36 cellular contexts compared by ENCODE assay signal in the genomic region with DNA sequence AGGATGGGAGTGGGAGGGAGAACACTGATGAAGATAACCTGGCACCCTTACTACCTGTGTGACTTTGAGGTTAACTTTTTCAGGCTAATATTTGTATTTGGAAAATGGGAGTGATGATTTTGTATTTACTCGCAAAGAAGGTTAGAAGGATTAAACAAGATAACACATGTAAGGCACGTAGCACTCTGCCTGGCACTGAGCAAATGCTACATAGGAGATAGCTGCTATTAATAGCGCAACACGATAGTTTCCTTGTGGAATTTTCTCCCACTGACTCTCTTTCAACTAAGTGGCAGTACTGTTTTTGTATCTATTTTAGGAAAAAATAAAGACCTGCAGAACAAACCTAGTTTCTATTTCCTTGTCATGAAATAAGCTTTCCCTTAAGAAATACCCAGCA. TPM values are rescaled to one million over a fixed set of nuclear protein-coding genes. Genes with fewer than 3 reads are reported as not detected.
"Had no signal": no experiment of that assay in that cellular context is flagged by ENCODE, and none has a peak within 500 bp of the region (broad histone marks: within the 10 kb centered on the region; RNA-seq: fewer than 3 reads in every experiment).

No MANE protein-coding gene starts in this region.

- H3K9me3 Mint-ChIP-seq: activated CD4-positive, alpha-beta memory T cell treated with anti-CD3 and anti-CD28 coated beads for 36 hours; activated CD4-positive, alpha-beta T cell treated with anti-CD3 and anti-CD28 coated beads, Interleukin-2, amount 10 ng/mL, durations not matched to agents 24 days and 14 days; activated naive CD4-positive, alpha-beta T cell treated with anti-CD3 and anti-CD28 coated beads for 36 hours; activated naive CD4-positive, alpha-beta T cell treated with anti-CD3 and anti-CD28 coated beads, Interleukin-2, amount 50 U/mL, for 24 hours; activated naive CD8-positive, alpha-beta T cell treated with anti-CD3 and anti-CD28 coated beads for 36 hours; activated naive CD8-positive, alpha-beta T cell treated with anti-CD3 and anti-CD28 coated beads, Interleukin-2, amount 50 U/mL, for 24 hours; activated T-helper 1 cell treated with anti-CD3 and anti-CD28 coated beads, Interleukin-12 subunit alpha, Interleukin-12 subunit beta, Interleukin-2, Interleukin-4 antibody, amounts not matched to agents 30 ng/mL and 10 ng/mL and 1 ng/mL, durations not matched to agents 14 hours and 24 hours and 36 hours; brain; central memory CD8-positive, alpha-beta T cell; dendritic cell treated with granulocyte-macrophage colony-stimulating factor and Interleukin-4, amounts not matched to agents 40 ng/mL and 50 ng/mL, for 4 days; endodermal cell had no signal

- H3K27ac ChIP-seq: adrenal gland, ascending aorta, breast epithelium, cardiac muscle cell, coronary artery, dorsolateral prefrontal cortex had no signal

- H3K4me3 ChIP-seq: adrenal gland, ascending aorta, breast epithelium, cardiac muscle cell, coronary artery, dorsolateral prefrontal cortex had no signal

- ATAC-seq: activated CD4-positive, alpha-beta T cell treated with anti-CD3 and anti-CD28 coated beads for 36 hours; activated CD8-positive, alpha-beta memory T cell treated with anti-CD3 and anti-CD28 coated beads, Interleukin-2, amount 10 ng/mL, durations not matched to agents 7 days and 5 days; activated CD8-positive, alpha-beta T cell treated with anti-CD3 and anti-CD28 coated beads, Interleukin-2, amount 10 ng/mL, durations not matched to agents 7 days and 5 days; activated naive CD8-positive, alpha-beta T cell treated with anti-CD3 and anti-CD28 coated beads, Interleukin-2, amount 50 U/mL, for 24 hours; esophagus mucosa had no signal

- H3K36me3 ChIP-seq: adrenal gland, ascending aorta, breast epithelium, cardiac muscle cell had no signal

- H3K9me3 ChIP-seq: adrenal gland, ascending aorta, breast epithelium had no signal

- FAIRE-seq: frontal cortex had no signal

- H3K27ac Mint-ChIP-seq: activated CD4-positive, alpha-beta memory T cell treated with anti-CD3 and anti-CD28 coated beads for 36 hours; activated CD4-positive, alpha-beta T cell treated with anti-CD3 and anti-CD28 coated beads for 36 hours; activated CD4-positive, alpha-beta T cell treated with anti-CD3 and anti-CD28 coated beads, Interleukin-2, amount 10 ng/mL, durations not matched to agents 24 days and 14 days; activated CD8-positive, alpha-beta memory T cell treated with anti-CD3 and anti-CD28 coated beads, Interleukin-2, amount 10 ng/mL, durations not matched to agents 7 days and 5 days; activated CD8-positive, alpha-beta T cell treated with anti-CD3 and anti-CD28 coated beads, Interleukin-2, amount 10 ng/mL, durations not matched to agents 7 days and 5 days; activated naive CD4-positive, alpha-beta T cell treated with anti-CD3 and anti-CD28 coated beads for 36 hours; activated naive CD4-positive, alpha-beta T cell treated with anti-CD3 and anti-CD28 coated beads, Interleukin-2, amount 50 U/mL, for 24 hours; activated naive CD8-positive, alpha-beta T cell treated with anti-CD3 and anti-CD28 coated beads for 36 hours; activated naive CD8-positive, alpha-beta T cell treated with anti-CD3 and anti-CD28 coated beads, Interleukin-2, amount 50 U/mL, for 24 hours; activated T-helper 1 cell treated with anti-CD3 and anti-CD28 coated beads, Interleukin-12 subunit alpha, Interleukin-12 subunit beta, Interleukin-2, Interleukin-4 antibody, amounts not matched to agents 30 ng/mL and 10 ng/mL and 1 ng/mL, durations not matched to agents 14 hours and 24 hours and 36 hours; dendritic cell treated with granulocyte-macrophage colony-stimulating factor and Interleukin-4, amounts not matched to agents 40 ng/mL and 50 ng/mL, for 4 days; endodermal cell had no signal

- H3K27me3 Mint-ChIP-seq: activated CD4-positive, alpha-beta memory T cell treated with anti-CD3 and anti-CD28 coated beads for 36 hours; activated CD4-positive, alpha-beta T cell treated with anti-CD3 and anti-CD28 coated beads for 36 hours; activated CD4-positive, alpha-beta T cell treated with anti-CD3 and anti-CD28 coated beads, Interleukin-2, amount 10 ng/mL, durations not matched to agents 24 days and 14 days; activated CD8-positive, alpha-beta memory T cell treated with anti-CD3 and anti-CD28 coated beads, Interleukin-2, amount 10 ng/mL, durations not matched to agents 7 days and 5 days; brain; central memory CD8-positive, alpha-beta T cell had no signal

- H3K4me1 Mint-ChIP-seq: activated CD4-positive, alpha-beta T cell treated with anti-CD3 and anti-CD28 coated beads for 36 hours; activated CD8-positive, alpha-beta memory T cell treated with anti-CD3 and anti-CD28 coated beads, Interleukin-2, amount 10 ng/mL, durations not matched to agents 7 days and 5 days; activated naive CD4-positive, alpha-beta T cell treated with anti-CD3 and anti-CD28 coated beads, Interleukin-2, amount 50 U/mL, for 24 hours; activated naive CD8-positive, alpha-beta T cell treated with anti-CD3 and anti-CD28 coated beads for 36 hours; activated naive CD8-positive, alpha-beta T cell treated with anti-CD3 and anti-CD28 coated beads, Interleukin-2, amount 50 U/mL, for 24 hours; central memory CD8-positive, alpha-beta T cell had no signal

- H3K4me1 ChIP-seq: adrenal gland, ascending aorta, breast epithelium had no signal

- H3K4me3 Mint-ChIP-seq: activated CD4-positive, alpha-beta memory T cell treated with anti-CD3 and anti-CD28 coated beads for 36 hours; activated CD4-positive, alpha-beta T cell treated with anti-CD3 and anti-CD28 coated beads for 36 hours; activated CD4-positive, alpha-beta T cell treated with anti-CD3 and anti-CD28 coated beads, Interleukin-2, amount 10 ng/mL, durations not matched to agents 24 days and 14 days; activated CD8-positive, alpha-beta memory T cell treated with anti-CD3 and anti-CD28 coated beads, Interleukin-2, amount 10 ng/mL, durations not matched to agents 7 days and 5 days; activated CD8-positive, alpha-beta T cell treated with anti-CD3 and anti-CD28 coated beads, Interleukin-2, amount 10 ng/mL, durations not matched to agents 7 days and 5 days; activated naive CD4-positive, alpha-beta T cell treated with anti-CD3 and anti-CD28 coated beads for 36 hours; activated naive CD4-positive, alpha-beta T cell treated with anti-CD3 and anti-CD28 coated beads, Interleukin-2, amount 50 U/mL, for 24 hours; activated naive CD8-positive, alpha-beta T cell treated with anti-CD3 and anti-CD28 coated beads for 36 hours; activated naive CD8-positive, alpha-beta T cell treated with anti-CD3 and anti-CD28 coated beads, Interleukin-2, amount 50 U/mL, for 24 hours; activated T-helper 1 cell treated with anti-CD3 and anti-CD28 coated beads, Interleukin-12 subunit alpha, Interleukin-12 subunit beta, Interleukin-2, Interleukin-4 antibody, amounts not matched to agents 30 ng/mL and 10 ng/mL and 1 ng/mL, durations not matched to agents 14 hours and 24 hours and 36 hours; brain; central memory CD8-positive, alpha-beta T cell; dendritic cell treated with granulocyte-macrophage colony-stimulating factor and Interleukin-4, amounts not matched to agents 40 ng/mL and 50 ng/mL, for 4 days; endodermal cell had no signal

- DNase-seq: activated CD4-positive, alpha-beta memory T cell treated with anti-CD3 and anti-CD28 coated beads for 36 hours; activated CD4-positive, alpha-beta T cell treated with anti-CD3 and anti-CD28 coated beads for 36 hours; activated CD4-positive, alpha-beta T cell treated with anti-CD3 and anti-CD28 coated beads, Interleukin-2, amount 10 ng/mL, durations not matched to agents 24 days and 14 days; activated CD4-positive, CD25-positive, alpha-beta regulatory T cell; activated CD4-positive, CD25-positive, alpha-beta regulatory T cell treated with anti-CD3 and anti-CD28 coated beads, Interleukin-2, amount 50 U/mL, for 72 hours; activated CD8-positive, alpha-beta memory T cell treated with anti-CD3 and anti-CD28 coated beads, Interleukin-2, amount 10 ng/mL, durations not matched to agents 7 days and 5 days; activated CD8-positive, alpha-beta memory T cell treated with anti-CD3 and anti-CD28 coated beads, Interleukin-2, amount 50 U/mL, for 4 hours; activated CD8-positive, alpha-beta T cell treated with anti-CD3 and anti-CD28 coated beads, Interleukin-2, amount 10 ng/mL, durations not matched to agents 7 days and 5 days; activated effector memory CD4-positive, alpha-beta T cell treated with anti-CD3 and anti-CD28 coated beads, Interleukin-2, amount 50 U/mL, for 16 hours; activated naive CD4-positive, alpha-beta T cell treated with anti-CD3 and anti-CD28 coated beads for 36 hours; activated naive CD8-positive, alpha-beta T cell treated with anti-CD3 and anti-CD28 coated beads for 36 hours; activated naive CD8-positive, alpha-beta T cell treated with anti-CD3 and anti-CD28 coated beads, Interleukin-2, amount 50 U/mL, for 24 hours; activated T-cell treated with anti-CD3 and anti-CD28 coated beads, Interleukin-2, amount 50 U/mL, for 1 hour; activated T-cell treated with anti-CD3 and anti-CD28 coated beads, Interleukin-2, amount 50 U/mL, for 48 hours; adrenal gland; amygdala; dorsolateral prefrontal cortex; effector memory CD4-positive, alpha-beta T cell; endodermal cell; head of caudate nucleus; T1000 had no signal

- H3K27me3 ChIP-seq: adrenal gland, ascending aorta, breast epithelium, cardiac muscle cell, dorsolateral prefrontal cortex had no signal

- H3K36me3 Mint-ChIP-seq: activated CD4-positive, alpha-beta memory T cell treated with anti-CD3 and anti-CD28 coated beads for 36 hours; activated CD8-positive, alpha-beta memory T cell treated with anti-CD3 and anti-CD28 coated beads, Interleukin-2, amount 10 ng/mL, durations not matched to agents 7 days and 5 days; activated naive CD4-positive, alpha-beta T cell treated with anti-CD3 and anti-CD28 coated beads, Interleukin-2, amount 50 U/mL, for 24 hours; activated naive CD8-positive, alpha-beta T cell treated with anti-CD3 and anti-CD28 coated beads for 36 hours; brain had no signal

RNA-seq across cellular contexts. Expression of gene KCNJ16, which starts 15.4 kb away (rescaled TPM):
- total RNA-seq: activated CD4-positive, alpha-beta memory T cell treated with anti-CD3 and anti-CD28 coated beads for 36 hours; activated CD4-positive, alpha-beta T cell treated with anti-CD3 and anti-CD28 coated beads for 36 hours; activated CD4-positive, alpha-beta T cell treated with anti-CD3 and anti-CD28 coated beads, Interleukin-2, amount 10 ng/mL, durations not matched to agents 24 days and 14 days; activated CD8-positive, alpha-beta memory T cell treated with anti-CD3 and anti-CD28 coated beads for 36 hours; activated CD8-positive, alpha-beta memory T cell treated with anti-CD3 and anti-CD28 coated beads, Interleukin-2, amount 10 ng/mL, durations not matched to agents 7 days and 5 days; activated CD8-positive, alpha-beta T cell treated with anti-CD3 and anti-CD28 coated beads, Interleukin-2, amount 10 ng/mL, durations not matched to agents 7 days and 5 days; activated naive CD4-positive, alpha-beta T cell treated with anti-CD3 and anti-CD28 coated beads for 36 hours; activated naive CD8-positive, alpha-beta T cell treated with anti-CD3 and anti-CD28 coated beads for 36 hours; activated T-helper 1 cell treated with anti-CD3 and anti-CD28 coated beads, Interleukin-12 subunit alpha, Interleukin-12 subunit beta, Interleukin-2, Interleukin-4 antibody, amounts not matched to agents 30 ng/mL and 10 ng/mL and 1 ng/mL, durations not matched to agents 14 hours and 24 hours and 36 hours; activated T-helper 2 cell treated with anti-CD3 and anti-CD28 coated beads, Interferon-gamma antibody, Interleukin-2, Interleukin-4, amounts not matched to agents 10 μg/mL and 5 μg/mL and 100 μg/mL, durations not matched to agents 14 hours and 24 hours and 36 hours; ascending aorta; cardiac muscle cell; esophagus mucosa; T-helper 1 cell treated with Interleukin-12 subunit alpha and Interleukin-12 subunit beta and Interleukin-4 antibody, amounts not matched to agents 30 ng/mL and 1 ng/mL, for 36 hours; T-helper 2 cell treated with Interferon-gamma antibody and Interleukin-4, amounts not matched to agents 100 ng/mL and 5 ng/mL, for 36 hours had no signal
- polyA plus RNA-seq: cardiac muscle cell had no signal
